ENCODE assay signal across 25 cellular contexts in the genomic region with DNA sequence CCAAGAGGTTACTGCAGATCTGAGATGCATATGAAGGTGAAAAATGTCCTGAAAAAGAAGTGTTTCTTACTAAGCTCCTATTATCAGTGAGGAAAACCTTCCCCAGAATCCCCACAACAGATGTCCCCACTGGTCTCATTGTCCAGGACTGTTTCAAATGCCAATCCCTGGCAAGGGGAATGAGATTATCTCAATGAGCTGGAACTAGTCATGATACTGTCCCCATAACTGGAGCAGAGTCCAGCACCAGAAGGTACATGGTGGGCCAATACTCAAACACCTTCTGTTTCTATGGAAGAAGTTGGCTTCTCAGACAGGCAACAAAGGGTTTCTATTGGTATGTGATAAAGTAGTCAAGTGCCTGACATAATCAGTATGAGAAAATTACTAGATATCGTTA.
"Had no signal": no experiment of that assay in that cellular context is flagged by ENCODE, and none has a peak within 500 bp of the region (broad histone marks: within the 10 kb centered on the region; RNA-seq: fewer than 3 reads in every experiment).

No MANE protein-coding gene starts in this region.

- DNase-seq: colonic mucosa; cortex of kidney; effector CD4-positive, alpha-beta T cell; effector memory CD4-positive, alpha-beta T cell; esophagus squamous epithelium; foreskin fibroblast; foreskin melanocyte; gastrocnemius medialis; glutamatergic neuron; head of caudate nucleus; hypothalamus; immature natural killer cell; islet precursor cell; left cardiac atrium; left lung; left ventricle myocardium superior; lower lobe of right lung; mesenchymal stem cell; mucosa of descending colon; naive B cell; naive thymus-derived CD8-positive, alpha-beta T cell had no signal

- H3K27ac ChIP-seq: colonic mucosa, esophagus squamous epithelium, gastrocnemius medialis, hepatocyte, left lung, lower lobe of right lung had no signal

- H3K36me3 ChIP-seq: colonic mucosa, esophagus squamous epithelium, gastrocnemius medialis, left lung, lower lobe of right lung had no signal

- H3K4me3 ChIP-seq: colonic mucosa, dorsolateral prefrontal cortex, esophagus squamous epithelium, gastrocnemius medialis, hepatocyte, left lung, lower lobe of right lung, mucosa of descending colon had no signal

- H3K4me1 ChIP-seq: colonic mucosa, esophagus squamous epithelium, gastrocnemius medialis, left lung, lower lobe of right lung had no signal

- FAIRE-seq: endothelial cell of umbilical vein had no signal

- H3K27me3 ChIP-seq: colonic mucosa, esophagus squamous epithelium, gastrocnemius medialis, hepatocyte, left lung had no signal

- ATAC-seq: esophagus mucosa; gastrocnemius medialis; left cardiac atrium; left lung; left ventricle myocardium superior; lower lobe of right lung; mucosa of descending colon; naive thymus-derived CD8-positive, alpha-beta T cell had no signal

- H3K9me3 ChIP-seq: colonic mucosa, esophagus squamous epithelium, gastrocnemius medialis, mucosa of descending colon had no signal
